8 cellular contexts compared by ENCODE assay signal in the genomic region with DNA sequence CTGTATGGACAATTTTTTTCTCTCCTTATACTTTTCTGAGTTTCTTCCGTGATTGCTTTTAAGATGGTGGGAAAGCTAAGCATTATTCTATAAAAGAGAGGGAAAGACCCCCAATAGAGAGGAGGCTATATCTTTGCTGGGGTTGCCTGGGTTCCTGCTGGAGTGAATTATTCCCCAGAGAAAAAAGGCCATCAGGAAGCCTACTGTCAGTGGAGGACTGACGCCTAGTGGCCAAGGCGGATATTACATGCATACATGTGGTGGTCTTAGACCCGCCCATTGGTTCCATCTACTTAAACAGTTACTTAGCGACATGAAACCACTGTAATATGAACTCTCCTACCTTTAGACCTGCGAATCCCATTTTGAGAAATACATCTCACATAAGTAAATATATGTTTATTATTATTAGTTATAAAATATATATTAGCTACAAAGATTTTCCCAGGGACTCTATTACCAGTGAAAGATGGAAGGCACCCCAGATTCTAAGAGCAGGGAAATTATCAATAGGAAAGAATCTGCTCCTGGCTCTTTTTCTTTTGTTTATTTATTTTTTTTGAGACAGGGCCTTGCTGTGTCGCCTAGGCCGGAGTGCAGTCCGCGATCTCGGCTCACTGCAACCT. TPM values are rescaled to one million over a fixed set of nuclear protein-coding genes. Genes with fewer than 3 reads are reported as not detected.
DNase-seq lines count a peak whose midpoint lies in the region; ATAC-seq, FAIRE-seq and TF ChIP-seq lines count a peak whose summit lies in the region.

No MANE protein-coding gene starts in this region.

- CTCF ChIA-PET in MCF 10A (lab: Yijun Ruan, JAX) = interaction anchor here (0.5 to 5.9 kb wide), 56 partner anchors 8 to 824 kb away, joined by 3 to 52 read pairs (median 4); no protein-coding TSS in a partner anchor

- no peak overlapping the region for H3K4me3 ChIP-seq in WERI-Rb-1 (ENCODE audit: low read depth, low read length)

- no peaks in the 10 kb centered on the region for H3K4me1 Mint-ChIP-seq in MCF 10A (ENCODE audit: insufficient read depth, unreplicated experiment)

- no peaks in the 10 kb centered on the region for H3K36me3 ChIP-seq in WERI-Rb-1

- no peaks in the 10 kb centered on the region for H3K9me3 Mint-ChIP-seq in MCF 10A (ENCODE audit: unreplicated experiment)

- H3K36me3 Mint-ChIP-seq in MCF 10A (ENCODE audit: insufficient read depth, unreplicated experiment) = no peaks in the 10 kb centered on the region

- FAIRE-seq in islet of Langerhans (lab: Jason Lieb, UNC) = peak; percentile 17

- no peak for ATAC-seq in GM21576 (IDR thresholded peaks at IDR 0.05; ENCODE audit: unreplicated experiment)

- no peaks in the 10 kb centered on the region for H3K9me3 ChIP-seq in WERI-Rb-1 (ENCODE audit: severe bottlenecking)

- no peaks in the 10 kb centered on the region for H3K27me3 ChIP-seq in WERI-Rb-1 (ENCODE audit: insufficient read depth, low read depth, severe bottlenecking)

- no peak overlapping the region for H3K4me3 Mint-ChIP-seq in MCF 10A (ENCODE audit: unreplicated experiment)

- POLR2A ChIA-PET in MCF 10A (lab: Yijun Ruan, JAX) = no interaction called here

- TF ChIP-seq CTCF in WERI-Rb-1 (IDR thresholded peaks at IDR 0.05; ENCODE audit: low read depth, low read length) (peak; percentile 88), MCF 10A (IDR thresholded peaks at IDR 0.05; ENCODE audit: unreplicated experiment) (peak; percentile 88)

- BruUV-seq in MCF 10A (replicated peaks; lab: Mats Ljungman, UMichigan) = no TSS peak

- DNase-seq in AG20443 (ENCODE audit: low spot score) = peak; percentile 81
- peak; percentile 71 for DNase-seq in H4 (ENCODE audit: low spot score)
- peak; percentile 86 for DNase-seq in NCI-H2196 (lab: John Stamatoyannopoulos, UW; ENCODE audit: unreplicated experiment)
- DNase-seq in WERI-Rb-1 = peak; percentile 82
- DNase-seq in MCF 10A (ENCODE audit: unreplicated experiment) = peak; percentile 73
- DNase-seq in stimulated activated CD4-positive, alpha-beta T cell treated with anti-CD3 and anti-CD28 coated beads, Interleukin-15, amount 100 ng/mL, for 24 hours = peak; percentile 87

- H3K27ac ChIP-seq in WERI-Rb-1 = no peak overlapping the region

- intact Hi-C loops in MCF 10A (cut with micrococcal nuclease) = loop anchor here (1.0 kb wide), 5 partner anchors 57 to 412 kb away; no protein-coding TSS in a partner anchor

- H3K27me3 Mint-ChIP-seq in MCF 10A (ENCODE audit: insufficient read depth, unreplicated experiment) = no peaks in the 10 kb centered on the region

- no peak overlapping the region for H3K27ac Mint-ChIP-seq in MCF 10A (ENCODE audit: low read depth, unreplicated experiment)

RNA-seq across cellular contexts. Expression of gene PGA3, which starts 15.7 kb away (rescaled TPM):
- total RNA-seq in H4 (2014; rRNA removed; shearing (Covaris generic)) = not detected in 2 replicates
- total RNA-seq in MCF 10A (2022) = not detected in 2 replicates

RNA-seq across cellular contexts. Expression of gene VPS37C, which starts 26.4 kb away (rescaled TPM):
- total RNA-seq in H4 (2014; rRNA removed; shearing (Covaris generic)) = 4.6 and 9.4 TPM in 2 replicates
- total RNA-seq in MCF 10A (2022) = 20.5 and 23.3 TPM in 2 replicates

RNA-seq across cellular contexts. Expression of gene PGA4, which starts 34.5 kb away (rescaled TPM):
- not detected in 2 replicates for total RNA-seq in H4 (2014; rRNA removed; shearing (Covaris generic))
- not detected in 2 replicates for total RNA-seq in MCF 10A (2022)

RNA-seq across cellular contexts. Expression of gene PGA5, which starts 53.4 kb away (rescaled TPM):
- not detected in 2 replicates for total RNA-seq in H4 (2014; rRNA removed; shearing (Covaris generic))
- total RNA-seq in MCF 10A (2022) = not detected in 2 replicates
